ENCODE assay signal across 28 cellular contexts in genomic region chr10:121936295-121936694, GRCh38. TPM values are rescaled to one million over a fixed set of nuclear protein-coding genes. Genes with fewer than 3 reads are reported as not detected.
"Had no signal": no experiment of that assay in that cellular context is flagged by ENCODE, and none has a peak within 500 bp of the region (broad histone marks: within the 10 kb centered on the region; RNA-seq: fewer than 3 reads in every experiment).

No MANE protein-coding gene starts in this region.

- H3K27ac Mint-ChIP-seq: activated B cell treated with CpG ODN at 0.5 μM for 24 hours; activated CD4-positive, alpha-beta memory T cell treated with anti-CD3 and anti-CD28 coated beads for 36 hours; activated CD4-positive, alpha-beta T cell treated with anti-CD3 and anti-CD28 coated beads, Interleukin-2, amount 10 ng/mL, durations not matched to agents 7 days and 5 days; activated naive CD4-positive, alpha-beta T cell treated with anti-CD3 and anti-CD28 coated beads, Interleukin-2, amount 50 U/mL, for 72 hours; activated naive CD8-positive, alpha-beta T cell treated with anti-CD3 and anti-CD28 coated beads, Interleukin-2, amount 50 U/mL, for 24 hours; T-helper 1 cell treated with Interleukin-12 subunit alpha and Interleukin-12 subunit beta and Interleukin-4 antibody, amounts not matched to agents 30 μg/mL and 1 μg/mL, for 36 hours had no signal

- ATAC-seq: activated naive CD4-positive, alpha-beta T cell treated with anti-CD3 and anti-CD28 coated beads, Interleukin-2, amount 50 U/mL, for 72 hours; activated naive CD8-positive, alpha-beta T cell treated with anti-CD3 and anti-CD28 coated beads, Interleukin-2, amount 50 U/mL, for 24 hours; activated T-cell treated with anti-CD3 and anti-CD28 coated beads, Interleukin-2, amount 50 U/mL, for 4 hours had no signal

- H3K4me3 ChIP-seq: ascending aorta, body of pancreas had no signal

- H3K36me3 ChIP-seq: ascending aorta had no signal

- H3K9me3 Mint-ChIP-seq: activated B cell treated with CpG ODN at 0.5 μM for 24 hours; activated CD4-positive, alpha-beta memory T cell treated with anti-CD3 and anti-CD28 coated beads for 36 hours; activated CD4-positive, alpha-beta T cell treated with anti-CD3 and anti-CD28 coated beads, Interleukin-2, amount 10 ng/mL, durations not matched to agents 7 days and 5 days; activated naive CD4-positive, alpha-beta T cell treated with anti-CD3 and anti-CD28 coated beads, Interleukin-2, amount 50 U/mL, for 72 hours; activated naive CD8-positive, alpha-beta T cell treated with anti-CD3 and anti-CD28 coated beads, Interleukin-2, amount 50 U/mL, for 24 hours; activated T-cell treated with anti-CD3 and anti-CD28 coated beads, Interleukin-2, amount 50 U/mL, for 4 hours; T-helper 1 cell treated with Interleukin-12 subunit alpha and Interleukin-12 subunit beta and Interleukin-4 antibody, amounts not matched to agents 30 μg/mL and 1 μg/mL, for 36 hours had no signal

- H3K36me3 Mint-ChIP-seq: activated CD4-positive, alpha-beta memory T cell treated with anti-CD3 and anti-CD28 coated beads for 36 hours; activated naive CD4-positive, alpha-beta T cell treated with anti-CD3 and anti-CD28 coated beads, Interleukin-2, amount 50 U/mL, for 72 hours had no signal

- DNase-seq: activated B cell treated with CpG ODN at 0.5 μM for 24 hours; activated CD4-positive, alpha-beta memory T cell treated with anti-CD3 and anti-CD28 coated beads for 36 hours; activated CD4-positive, alpha-beta T cell treated with anti-CD3 and anti-CD28 coated beads, Interleukin-2, amount 10 ng/mL, durations not matched to agents 7 days and 5 days; activated CD8-positive, alpha-beta memory T cell treated with anti-CD3 and anti-CD28 coated beads for 24 hours; activated effector memory CD4-positive, alpha-beta T cell treated with anti-CD3 and anti-CD28 coated beads, Interleukin-2, amount 50 U/mL, for 16 hours; activated naive CD4-positive, alpha-beta T cell treated with Interleukin-2 at 50 U/mL for 16 hours; activated naive CD8-positive, alpha-beta T cell treated with anti-CD3 and anti-CD28 coated beads, Interleukin-2, amount 50 U/mL, for 24 hours; activated T-cell treated with anti-CD3 and anti-CD28 coated beads, Interleukin-2, amount 50 U/mL, for 4 hours; amniotic stem cell; central memory CD4-positive, alpha-beta T cell; Karpas-422; MM.1S; NCI-H1105; NCI-H1436; NCI-H1694 treated with DMSO at 0.1 percent for 48 hours; NCI-H2029 treated with DMSO at 0.1 percent for 48 hours; NCI-H345; NCI-H510A; NCI-H526 treated with DMSO at 0.1 percent for 48 hours; NCI-H82; NK-92 treated with Interleukin-12 subunit alpha and Interleukin-12 subunit beta, amount 100 ng/mL, for 24 hours; SHP77 treated with DMSO at 0.1 percent for 48 hours had no signal

- FAIRE-seq: bronchial epithelial cell, RCC 7860 had no signal

- H3K4me3 Mint-ChIP-seq: activated B cell treated with CpG ODN at 0.5 μM for 24 hours; activated CD4-positive, alpha-beta memory T cell treated with anti-CD3 and anti-CD28 coated beads for 36 hours; activated CD4-positive, alpha-beta T cell treated with anti-CD3 and anti-CD28 coated beads, Interleukin-2, amount 10 ng/mL, durations not matched to agents 7 days and 5 days; activated naive CD8-positive, alpha-beta T cell treated with anti-CD3 and anti-CD28 coated beads, Interleukin-2, amount 50 U/mL, for 24 hours; activated T-cell treated with anti-CD3 and anti-CD28 coated beads, Interleukin-2, amount 50 U/mL, for 4 hours; T-helper 1 cell treated with Interleukin-12 subunit alpha and Interleukin-12 subunit beta and Interleukin-4 antibody, amounts not matched to agents 30 μg/mL and 1 μg/mL, for 36 hours had no signal

- H3K27ac ChIP-seq: ascending aorta had no signal

- H3K4me1 ChIP-seq: ascending aorta had no signal

- H3K4me1 Mint-ChIP-seq: activated B cell treated with CpG ODN at 0.5 μM for 24 hours; activated CD4-positive, alpha-beta T cell treated with anti-CD3 and anti-CD28 coated beads, Interleukin-2, amount 10 ng/mL, durations not matched to agents 7 days and 5 days; activated naive CD8-positive, alpha-beta T cell treated with anti-CD3 and anti-CD28 coated beads, Interleukin-2, amount 50 U/mL, for 24 hours had no signal

- H3K27me3 ChIP-seq: ascending aorta, body of pancreas had no signal

- H3K9me3 ChIP-seq: ascending aorta, body of pancreas had no signal

RNA-seq across cellular contexts. Expression of gene TACC2, which starts 52.7 kb away (rescaled TPM):
- total RNA-seq: activated B cell treated with CpG ODN at 0.5 μM for 24 hours; activated CD4-positive, alpha-beta memory T cell treated with anti-CD3 and anti-CD28 coated beads for 36 hours; activated CD4-positive, alpha-beta T cell treated with anti-CD3 and anti-CD28 coated beads, Interleukin-2, amount 10 ng/mL, durations not matched to agents 7 days and 5 days; activated naive CD4-positive, alpha-beta T cell treated with anti-CD3 and anti-CD28 coated beads, Interleukin-2, amount 50 U/mL, for 72 hours had no signal
